Comparison of ENCODE assay signal across 28 cellular contexts in genomic region chr15:89498574-89498906, GRCh38. TPM values are rescaled to one million over a fixed set of nuclear protein-coding genes. Genes with fewer than 3 reads are reported as not detected.
DNase-seq lines count a peak whose midpoint lies in the region; ATAC-seq, FAIRE-seq and TF ChIP-seq lines count a peak whose summit lies in the region.
"Had no signal": no experiment of that assay in that cellular context is flagged by ENCODE, and none has a peak within 500 bp of the region (broad histone marks: within the 10 kb centered on the region; RNA-seq: fewer than 3 reads in every experiment).

No MANE protein-coding gene starts in this region.

- DNase-seq in activated effector memory CD4-positive, alpha-beta T cell treated with anti-CD3 and anti-CD28 coated beads, Interleukin-2, amount 50 U/mL, for 16 hours: peak; percentile 27
- DNase-seq in activated effector memory CD4-positive, alpha-beta T cell treated with Interleukin-2 at 50 U/mL for 16 hours: no peak
- DNase-seq in RWPE1 (ENCODE audit: low spot score): no peak
- no peak for DNase-seq in foreskin keratinocyte
- DNase-seq in vagina (ENCODE audit: extremely low spot score in 2 of 2): peak in 1 of 2 donors; percentile 31
- no peak for DNase-seq in NCI-H1048 (lab: John Stamatoyannopoulos, UW)
- DNase-seq in LoVo (ENCODE audit: low spot score): no peak
- no peak for DNase-seq in HTR-8/SVneo (ENCODE audit: insufficient read length, low spot score)
- DNase-seq: activated CD4-positive, alpha-beta T cell treated with anti-CD3 and anti-CD28 coated beads for 36 hours; activated naive CD4-positive, alpha-beta T cell treated with Interleukin-2 at 50 U/mL for 16 hours; activated T-cell treated with anti-CD3 and anti-CD28 coated beads, Interleukin-2, amount 50 U/mL, for 48 hours; cerebellar nuclear complex; KG1; lower lobe of right lung; NCI-H1436 treated with DMSO at 0.1 percent for 48 hours; NCI-H345; NCI-H748 treated with DMSO at 0.1 percent for 48 hours; stimulated activated naive B cell treated with anti-CD40 and anti-IgM and Interleukin-4, amounts not matched to agents 10 μg/mL and 1 μg/mL and 100 μg/mL, for 72 hours had no signal

- intact Hi-C loops in vagina (cut with DNase I): no loop called here

- H3K27ac ChIP-seq in RWPE1 (peak overlapping the region; percentile 79), foreskin keratinocyte (peak overlapping the region; percentile 30), vagina (peak overlapping the region; percentile 53)
- H3K27ac ChIP-seq: dorsolateral prefrontal cortex, lower lobe of right lung, parathyroid adenoma, right atrium auricular region, suprapubic skin had no signal

- no peak for FAIRE-seq in HTR-8/SVneo (lab: Jason Lieb, UNC)
- FAIRE-seq: H1 had no signal

- H3K4me3 ChIP-seq in vagina: no peak overlapping the region
- H3K4me3 ChIP-seq: dorsolateral prefrontal cortex, lower lobe of right lung, right atrium auricular region, suprapubic skin had no signal

- peaks cover 23% of the 10 kb centered on the region for H3K4me1 ChIP-seq in foreskin keratinocyte
- H3K4me1 ChIP-seq in vagina: peaks cover 19% of the 10 kb centered on the region
- H3K4me1 ChIP-seq: parathyroid adenoma had no signal

- no peaks in the 10 kb centered on the region for H3K9me3 ChIP-seq in vagina
- H3K9me3 ChIP-seq: lower lobe of right lung, right atrium auricular region, suprapubic skin had no signal

- POLR2A ChIA-PET in RWPE1 (lab: Yijun Ruan, JAX; ENCODE audit: low non-redundant PET): interaction anchor here (0.7 kb wide), 1 partner anchor 175 kb away, joined by 3 read pairs; no protein-coding TSS in a partner anchor

- no peak for TF ChIP-seq POLR2A in vagina (IDR thresholded peaks at IDR 0.05)

- CTCF ChIA-PET in RWPE1 (lab: Yijun Ruan, JAX): interaction anchor here (0.6 to 0.7 kb wide), 3 partner anchors 32 to 139 kb away, joined by 3 to 4 read pairs (median 3); no protein-coding TSS in a partner anchor

- H3K27me3 ChIP-seq in foreskin keratinocyte (peaks cover 9% of the 10 kb centered on the region), vagina (peaks cover 9% of the 10 kb centered on the region)
- H3K27me3 ChIP-seq: right atrium auricular region had no signal

- H3K36me3 ChIP-seq in vagina: no peaks in the 10 kb centered on the region
- H3K36me3 ChIP-seq: lower lobe of right lung, right atrium auricular region, suprapubic skin had no signal

- no peak for TF ChIP-seq CTCF in RWPE1 (conservative IDR thresholded peaks at IDR 0.05; ENCODE audit: low read depth)
- no peak for TF ChIP-seq CTCF in foreskin keratinocyte (conservative IDR thresholded peaks at IDR 0.05)
- TF ChIP-seq CTCF in vagina (IDR thresholded peaks at IDR 0.05): no peak

- ATAC-seq in foreskin keratinocyte: no peak
- ATAC-seq: activated CD4-positive, alpha-beta T cell treated with anti-CD3 and anti-CD28 coated beads for 36 hours; lower lobe of right lung; Right ventricle myocardium inferior; stimulated activated naive B cell treated with anti-CD40 and anti-IgM and Interleukin-4, amounts not matched to agents 10 μg/mL and 1 μg/mL and 100 μg/mL, for 72 hours had no signal

RNA-seq across cellular contexts. Expression of gene RHCG, which starts 2.2 kb away (rescaled TPM):
- total RNA-seq in foreskin keratinocyte (0.54 and 0.56 TPM in 2 replicates), vagina (1,938 TPM)
- 0.66 TPM in 2 replicates for polyA plus RNA-seq in foreskin keratinocyte
- total RNA-seq: activated CD4-positive, alpha-beta T cell treated with anti-CD3 and anti-CD28 coated beads for 36 hours; endothelial cell of umbilical vein; H1; HT1080; lower lobe of right lung; Right ventricle myocardium inferior; T-helper 2 cell treated with Interferon-gamma antibody and Interleukin-4, amounts not matched to agents 100 ng/mL and 5 ng/mL, for 36 hours had no signal
- polyA plus RNA-seq: BJ, endothelial cell of umbilical vein had no signal

Comparison
In these comparisons a context has a peak if more than half of its experiments do, and no peak if none do; other contexts are left out.
1. RNA of gene RHCG, which starts 2.2 kb away (total RNA-seq): 1,938 TPM in vagina (single experiment); 0.54 to 0.56 TPM in foreskin keratinocyte; every median in the first group is over 1,000 times any median in the second.
2. Peak in every context shown above with its lines, with median percentiles within 50 percentile points of each other: H3K27ac ChIP-seq.